In genomic region chr17:18827613-18828012, GRCh38 we compare ENCODE assay signal across 3 cellular contexts. TPM values are rescaled to one million over a fixed set of nuclear protein-coding genes. Genes with fewer than 3 reads are reported as not detected.
A peak's percentile ranks its signal among the peaks of the same experiment; 100 is the strongest.
DNase-seq lines count a peak whose midpoint lies in the region; ATAC-seq, FAIRE-seq and TF ChIP-seq lines count a peak whose summit lies in the region.
"Not testable (repeated sequence)": the region's sequence is repeated elsewhere in the genome, so short reads cannot be mapped to it uniquely, and the experiment has no call there.

No MANE protein-coding gene starts in this region.

- DNase-seq in left colon, mucosa of descending colon: not testable (repeated sequence)

- not testable (repeated sequence) for H3K9me3 ChIP-seq in mucosa of descending colon

- not testable (repeated sequence) for H3K4me3 ChIP-seq in mucosa of descending colon

- not testable (repeated sequence) for TF ChIP-seq CTCF in mucosa of descending colon (IDR thresholded peaks at IDR 0.05)

- peak; percentile 64 for ATAC-seq in left colon
- ATAC-seq in mucosa of descending colon = peak; percentile 51

- intact Hi-C loops in left colon (cut with DNase I, micrococcal nuclease); mucosa of descending colon (cut with DNase I, micrococcal nuclease): not testable (repeated sequence)

- H3K36me3 ChIP-seq in mucosa of descending colon (ENCODE audit: low read depth) = not testable (repeated sequence)

- H3K4me1 ChIP-seq in mucosa of descending colon (ENCODE audit: low read depth) = not testable (repeated sequence)

- FAIRE-seq in endometrium (lab: Jason Lieb, UNC) = peak; percentile 99

RNA-seq across cellular contexts. Expression of gene PRPSAP2, which starts 30.3 kb away (rescaled TPM):
- total RNA-seq in left colon (10 to 100 TPM; 27.1 to 31.5 TPM), mucosa of descending colon (10 to 100 TPM; 32.6 to 42.1 (median 35.0) TPM)

RNA-seq across cellular contexts. Expression of gene TVP23B, which starts 46.6 kb away (rescaled TPM):
- 10 to 100 TPM; 40.7 to 41.8 TPM for total RNA-seq in left colon
- 10 to 100 TPM; 34.4 to 42.7 (median 39.9) TPM for total RNA-seq in mucosa of descending colon
